Comparison of ENCODE assay signal across 9 cellular contexts in the genomic region with DNA sequence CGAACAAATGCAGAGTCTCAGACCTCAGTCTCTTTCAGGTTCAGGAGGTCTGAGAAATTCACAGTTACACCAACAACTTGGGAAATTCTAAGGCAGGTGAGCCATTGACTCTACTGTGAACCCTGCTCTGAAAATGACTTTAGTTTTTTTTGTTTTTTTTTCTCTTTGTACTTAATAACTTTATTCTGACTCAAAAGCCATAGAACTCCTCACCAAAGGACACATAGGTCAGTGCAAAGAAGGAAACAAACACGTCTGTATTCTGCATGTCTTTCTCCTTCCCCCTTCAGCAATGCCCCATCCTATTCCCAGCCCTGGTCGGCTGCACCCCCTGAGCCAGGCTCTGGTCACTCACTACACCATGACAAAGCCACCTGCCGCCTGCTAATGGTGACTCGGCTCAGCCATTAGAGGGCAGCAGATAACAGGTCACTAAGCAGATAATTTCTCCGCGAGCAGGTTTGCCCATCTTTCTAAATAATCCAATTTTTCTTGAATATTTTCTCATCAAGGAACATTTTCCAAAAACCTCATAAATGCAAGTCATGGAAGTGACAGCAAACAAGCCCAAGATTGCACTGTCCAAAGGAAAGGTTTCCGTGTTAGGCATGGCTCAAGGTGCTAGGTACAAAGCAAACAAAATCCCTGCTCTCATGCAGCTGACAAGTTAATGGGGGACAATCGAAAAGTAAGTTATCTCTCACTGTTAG. TPM values are rescaled to one million over a fixed set of nuclear protein-coding genes. Genes with fewer than 3 reads are reported as not detected.
DNase-seq lines count a peak whose midpoint lies in the region; ATAC-seq and TF ChIP-seq lines count a peak whose summit lies in the region.
"Had no signal": no experiment of that assay in that cellular context is flagged by ENCODE, and none has a peak within 500 bp of the region (broad histone marks: within the 10 kb centered on the region; RNA-seq: fewer than 3 reads in every experiment).

No MANE protein-coding gene starts in this region.

- no peaks in the 10 kb centered on the region for H3K79me2 ChIP-seq in DOHH2 (ENCODE audit: control insufficient read depth, low read length)
- no peaks in the 10 kb centered on the region for H3K79me2 ChIP-seq in hepatocyte

- H3K4me3 ChIP-seq in DOHH2 (ENCODE audit: low read length) (no peak overlapping the region), hepatocyte (no peak overlapping the region)

- H4K20me1 ChIP-seq in DOHH2 (ENCODE audit: control insufficient read depth, insufficient read depth, low read depth, low read length) (no peaks in the 10 kb centered on the region), hepatocyte (ENCODE audit: insufficient read depth, poor library complexity, severe bottlenecking) (no peaks in the 10 kb centered on the region)

- no peak overlapping the region for H3K27ac ChIP-seq in DOHH2 (ENCODE audit: low read depth, low read length)
- H3K27ac ChIP-seq in hepatocyte: no peak overlapping the region

- H3K9me3 ChIP-seq in DOHH2 (ENCODE audit: control insufficient read depth, insufficient read depth, low read length) (no peaks in the 10 kb centered on the region), hepatocyte (ENCODE audit: low read depth) (no peaks in the 10 kb centered on the region)

- H3K9me2 ChIP-seq in DOHH2 (replicated peaks; ENCODE audit: control insufficient read depth, low read length) (no peaks in the 10 kb centered on the region), hepatocyte (replicated peaks; ENCODE audit: insufficient read depth) (no peaks in the 10 kb centered on the region)

- DNase-seq in NCI-H748 (lab: John Stamatoyannopoulos, UW; ENCODE audit: unreplicated experiment): peak; percentile 66
- peak; percentile 50 for DNase-seq in amniotic epithelial cell (ENCODE audit: low read depth)
- DNase-seq in hepatocyte (ENCODE audit: low spot score): peak; percentile 82
- peak; percentile 73 for DNase-seq in sciatic nerve (ENCODE audit: low spot score)
- no peak for DNase-seq in effector CD4-positive, alpha-beta T cell

- H3K36me3 ChIP-seq in DOHH2 (ENCODE audit: control insufficient read depth, low read length) (no peaks in the 10 kb centered on the region), hepatocyte (replicated peaks; ENCODE audit: insufficient read depth, low read depth) (no peaks in the 10 kb centered on the region)

- no peaks in the 10 kb centered on the region for H3K4me1 ChIP-seq in DOHH2 (ENCODE audit: control insufficient read depth, low read length)
- no peaks in the 10 kb centered on the region for H3K4me1 ChIP-seq in hepatocyte (ENCODE audit: insufficient read depth)

- no peak overlapping the region for H2AFZ ChIP-seq in hepatocyte

- H3K27me3 ChIP-seq in DOHH2 (ENCODE audit: control insufficient read depth, low read length) (peaks cover 5% of the 10 kb centered on the region; the same call in 1 of the 2 replicates), hepatocyte (no peaks in the 10 kb centered on the region)

- peak; percentile 71 for ATAC-seq in GM19438 (IDR thresholded peaks at IDR 0.05; ENCODE audit: low read depth, unreplicated experiment)
- ATAC-seq in HG03442 (IDR thresholded peaks at IDR 0.05; ENCODE audit: unreplicated experiment): peak; percentile 74
- peak; percentile 77 for ATAC-seq in sciatic nerve

- TF ChIP-seq CTCF in DOHH2 (IDR thresholded peaks at IDR 0.05; ENCODE audit: low read depth, low read length, poor library complexity, severe bottlenecking) (peak; percentile 70), hepatocyte (IDR thresholded peaks at IDR 0.05; ENCODE audit: poor library complexity) (peak; percentile 95)

- intact Hi-C loops in sciatic nerve (cut with DNase I): loop anchor here (5.0 kb wide), 1 partner anchor 205 kb away; no protein-coding TSS in a partner anchor

- 17% methylated on average over 9 of the region's 9 CpGs for WGBS in hepatocyte (ENCODE audit: low lambda C conversion rate, missing lambda C conversion rate)

- H3K4me2 ChIP-seq in DOHH2 (ENCODE audit: low read length) (no peak overlapping the region), hepatocyte (peak overlapping the region; percentile 62)

- H3F3A ChIP-seq in DOHH2 (ENCODE audit: control insufficient read depth, insufficient read depth): no peaks in the 10 kb centered on the region

RNA-seq across cellular contexts. Expression of a gene that starts 37.7 kb away (rescaled TPM):
- 763 and 899 TPM in 2 replicates for total RNA-seq in hepatocyte
- 366 and 434 TPM in 2 replicates for polyA plus RNA-seq in hepatocyte
- total RNA-seq in sciatic nerve: not detected
- total RNA-seq: temporal lobe had no signal

Comparison
In these comparisons a context has a peak if more than half of its experiments do, and no peak if none do; other contexts are left out.
1. RNA of a gene that starts 37.7 kb away (total RNA-seq): 763 to 899 TPM in hepatocyte; not detected in sciatic nerve (single experiment); every median in the first group is over 100 times any median in the second.
2. Peak in every context shown above with its lines, with median percentiles within 50 percentile points of each other: ATAC-seq.